17 cellular contexts compared by ENCODE assay signal in genomic region chr7:3003936-3004335, GRCh38. TPM values are rescaled to one million over a fixed set of nuclear protein-coding genes. Genes with fewer than 3 reads are reported as not detected.
DNase-seq lines count a peak whose midpoint lies in the region; ATAC-seq, FAIRE-seq and TF ChIP-seq lines count a peak whose summit lies in the region.
"Had no signal": no experiment of that assay in that cellular context is flagged by ENCODE, and none has a peak within 500 bp of the region (broad histone marks: within the 10 kb centered on the region; RNA-seq: fewer than 3 reads in every experiment).

No MANE protein-coding gene starts in this region.

- ATAC-seq in CD8-positive, alpha-beta T cell, result no peak
- ATAC-seq in activated CD4-positive, CD25-positive, alpha-beta regulatory T cell treated with anti-CD3 and anti-CD28 coated beads, Interleukin-2, amount 50 U/mL, for 24 hours, result no peak

- H2BK15ac ChIP-seq in H1 (ENCODE audit: low read length), result no peak overlapping the region

- no peak for TF ChIP-seq CTCF in CD8-positive, alpha-beta T cell (IDR thresholded peaks at IDR 0.05)
- TF ChIP-seq CTCF in H1 (IDR thresholded peaks at IDR 0.05; ENCODE audit: control extremely low read depth in 1 of 3, insufficient read depth in 1 of 3, low read depth in 1 of 3, low read length in 3 of 3), result no peak
- no peak for TF ChIP-seq CTCF in neural progenitor cell (IDR thresholded peaks at IDR 0.05)

- H3K79me1 ChIP-seq in H1 (ENCODE audit: low read depth, low read length), result no peaks in the 10 kb centered on the region

- H3K23me2 ChIP-seq in H1 (ENCODE audit: low read depth, low read length), result no peaks in the 10 kb centered on the region; the same call in 1 of the 2 replicates

- H3K14ac ChIP-seq in H1 (ENCODE audit: insufficient read length), result no peak overlapping the region

- no peak for TF ChIP-seq EP300 in H1 (IDR thresholded peaks at IDR 0.05; ENCODE audit: borderline replicate concordance in 1 of 2, low read depth in 2 of 2, low read length in 2 of 2)

- H2AK5ac ChIP-seq in H1 (ENCODE audit: low read depth, low read length), result no peak overlapping the region

- intact Hi-C loops in CD8-positive, alpha-beta T cell (cut with DNase I, micrococcal nuclease), result no loop called here

- DNase-seq in activated T-cell treated with anti-CD3 and anti-CD28 coated beads, Interleukin-2, amount 50 U/mL, for 24 hours, result peak; percentile 17
- no peak for DNase-seq in activated T-cell treated with anti-CD3 and anti-CD28 coated beads, Interleukin-2, amount 50 U/mL, for 1 hour
- no peak for DNase-seq in CD8-positive, alpha-beta T cell
- DNase-seq in H1 (ENCODE audit: low read depth in 1 of 2, low spot score in 2 of 2) (no peak), neural progenitor cell (ENCODE audit: low spot score) (no peak), H7 (no peak), NCI-H1048 (lab: John Stamatoyannopoulos, UW) (no peak)
- DNase-seq: COR-L47, DMS153, NCI-H1092 treated with DMSO at 0.1 percent for 48 hours, NCI-H2107, NCI-H2227 treated with DMSO at 0.1 percent for 48 hours had no signal

- no peak overlapping the region for H2BK120ac ChIP-seq in H1 (replicated peaks; ENCODE audit: low read depth, low read length)

- H2BK20ac ChIP-seq in H1 (ENCODE audit: low read length), result 0 out of 2 replicates have a peak overlapping the region, but pooled peaks have one; percentile 44

- H3K4me2 ChIP-seq in H1 (ENCODE audit: insufficient read depth in 1 of 2, low read depth in 2 of 2, low read length in 2 of 2) (no peak overlapping the region), neural progenitor cell (no peak overlapping the region)
- H3K4me2 ChIP-seq: BLaER1 had no signal

- no peak for TF ChIP-seq POLR2A in H1 (IDR thresholded peaks at IDR 0.05; ENCODE audit: control extremely low read depth in 1 of 2, low read depth in 2 of 2, low read length in 2 of 2)

- H3K4me3 ChIP-seq in CD8-positive, alpha-beta T cell (ENCODE audit: low read depth, low read length), result no peak overlapping the region
- H3K4me3 ChIP-seq in H1 (ENCODE audit: extremely low read depth in 1 of 4, insufficient read depth in 2 of 4, low read depth in 3 of 4, low read length in 4 of 4) (no peak overlapping the region), neural progenitor cell (no peak overlapping the region), H7 (ENCODE audit: insufficient read depth, low read depth, low read length) (no peak overlapping the region)
- H3K4me3 ChIP-seq: BLaER1 had no signal

- no peak for TF ChIP-seq RAD21 in H1 (IDR thresholded peaks at IDR 0.05 in 1 of 2, conservative IDR thresholded peaks at IDR 0.05 in 1 of 2; ENCODE audit: low read depth in 2 of 2, low read length in 2 of 2)

- POLR2A ChIA-PET in CD8-positive, alpha-beta T cell (lab: Charles Lee), result no interaction called here
- POLR2A ChIA-PET in H1 (lab: Charles Lee; ENCODE audit: partially characterized antibody), result interaction anchor here (0.6 kb wide), 1 partner anchor 425 kb away, joined by 3 read pairs; no protein-coding TSS in a partner anchor

- no peak overlapping the region for H3K4me3 Mint-ChIP-seq in activated T-cell treated with anti-CD3 and anti-CD28 coated beads, Interleukin-2, amount 50 U/mL, for 24 hours
- H3K4me3 Mint-ChIP-seq in CD8-positive, alpha-beta T cell, result no peak overlapping the region
- peak overlapping the region; percentile 40 for H3K4me3 Mint-ChIP-seq in neural progenitor cell
- H3K4me3 Mint-ChIP-seq: H9 had no signal

- no peak overlapping the region for H3K27ac Mint-ChIP-seq in activated T-cell treated with anti-CD3 and anti-CD28 coated beads, Interleukin-2, amount 50 U/mL, for 24 hours
- peak overlapping the region; percentile 60 for H3K27ac Mint-ChIP-seq in CD8-positive, alpha-beta T cell
- peak overlapping the region; percentile 19 for H3K27ac Mint-ChIP-seq in neural progenitor cell

- no peak overlapping the region for H3K18ac ChIP-seq in H1 (ENCODE audit: extremely low read depth, low read length)

- no peaks in the 10 kb centered on the region for H3K9me3 ChIP-seq in CD8-positive, alpha-beta T cell (ENCODE audit: low read length)
- no peaks in the 10 kb centered on the region for H3K9me3 ChIP-seq in H1 (ENCODE audit: insufficient read depth in 2 of 2, low read depth in 1 of 2, low read length in 1 of 2)
- no peaks in the 10 kb centered on the region for H3K9me3 ChIP-seq in neural progenitor cell (ENCODE audit: low read depth)

- no peak overlapping the region for H4K91ac ChIP-seq in H1 (replicated peaks; ENCODE audit: insufficient read length, low read length)

- H4K20me1 ChIP-seq in H1 (replicated peaks in 1 of 2; ENCODE audit: control insufficient read depth in 1 of 2, insufficient read depth in 2 of 2, low read length in 2 of 2), result no peaks in the 10 kb centered on the region
- H4K20me1 ChIP-seq in neural progenitor cell (ENCODE audit: low read depth), result no peaks in the 10 kb centered on the region
- H4K20me1 ChIP-seq: BLaER1 had no signal

- H3F3A ChIP-seq in neural progenitor cell (ENCODE audit: low read depth), result no peaks in the 10 kb centered on the region

- H3K27ac ChIP-seq in CD8-positive, alpha-beta T cell (ENCODE audit: low read depth, low read length), result no peak overlapping the region
- H3K27ac ChIP-seq in H1 (ENCODE audit: low read depth, low read length) (no peak overlapping the region), neural progenitor cell (no peak overlapping the region)
- H3K27ac ChIP-seq: BLaER1 had no signal

- CTCF ChIA-PET in CD8-positive, alpha-beta T cell (lab: Charles Lee), result interaction anchor here (0.9 to 1.2 kb wide), 3 partner anchors 12 to 16 kb away, joined by 3 read pairs; no protein-coding TSS in a partner anchor
- CTCF ChIA-PET in H1 (lab: Charles Lee; ENCODE audit: partially characterized antibody), result interaction anchor here (1.6 kb wide), 1 partner anchor 80 kb away, joined by 3 read pairs; no protein-coding TSS in a partner anchor

- no peak overlapping the region for H2BK5ac ChIP-seq in H1 (ENCODE audit: low read depth, low read length)

- H3K36me3 ChIP-seq in CD8-positive, alpha-beta T cell (ENCODE audit: insufficient read depth, low read length), result peaks cover 26% of the 10 kb centered on the region
- H3K36me3 ChIP-seq in H1 (ENCODE audit: control insufficient read depth in 2 of 4, insufficient read depth in 4 of 4, low read length in 3 of 4), result no peaks in the 10 kb centered on the region
- H3K36me3 ChIP-seq in neural progenitor cell, result no peaks in the 10 kb centered on the region
- H3K36me3 ChIP-seq in H7 (replicated peaks; ENCODE audit: control insufficient read depth, insufficient read depth, low read length), result no peaks in the 10 kb centered on the region

- H2AFZ ChIP-seq in H1 (ENCODE audit: low read length) (no peak overlapping the region), neural progenitor cell (replicated peaks) (no peak overlapping the region)

- H3K27me3 Mint-ChIP-seq in activated T-cell treated with anti-CD3 and anti-CD28 coated beads, Interleukin-2, amount 50 U/mL, for 24 hours, result no peaks in the 10 kb centered on the region
- H3K27me3 Mint-ChIP-seq in CD8-positive, alpha-beta T cell (ENCODE audit: low read depth), result no peaks in the 10 kb centered on the region
- H3K27me3 Mint-ChIP-seq in neural progenitor cell (ENCODE audit: insufficient read depth, low read depth), result peaks cover 9% of the 10 kb centered on the region

- H3K9ac ChIP-seq in H1 (replicated peaks in 1 of 4; ENCODE audit: extremely low read depth in 1 of 4, low read depth in 3 of 4, low read length in 3 of 4), result no peak overlapping the region
- no peak overlapping the region for H3K9ac ChIP-seq in neural progenitor cell
- H3K9ac ChIP-seq: BLaER1 had no signal

- peaks cover 56% of the 10 kb centered on the region for H3K4me1 Mint-ChIP-seq in activated T-cell treated with anti-CD3 and anti-CD28 coated beads, Interleukin-2, amount 50 U/mL, for 24 hours (ENCODE audit: low read depth)
- peaks cover 64% of the 10 kb centered on the region for H3K4me1 Mint-ChIP-seq in CD8-positive, alpha-beta T cell (ENCODE audit: low read depth)
- peaks cover 16% of the 10 kb centered on the region for H3K4me1 Mint-ChIP-seq in neural progenitor cell

- no peak overlapping the region for H3K4ac ChIP-seq in H1 (replicated peaks; ENCODE audit: insufficient read length, low read depth, low read length)

- no peak overlapping the region for H3K23ac ChIP-seq in H1 (ENCODE audit: insufficient read length)

- no peaks in the 10 kb centered on the region for H3K27me3 ChIP-seq in CD8-positive, alpha-beta T cell (ENCODE audit: insufficient read depth, low read length)
- H3K27me3 ChIP-seq in H1 (replicated peaks in 1 of 4; ENCODE audit: control insufficient read depth in 3 of 4, extremely low read depth in 1 of 4, insufficient read depth in 3 of 4, low read length in 3 of 4) (no peaks in the 10 kb centered on the region), neural progenitor cell (no peaks in the 10 kb centered on the region), H7 (ENCODE audit: control insufficient read depth, insufficient read depth, low read length) (no peaks in the 10 kb centered on the region)
- H3K27me3 ChIP-seq: BLaER1 had no signal

- no peak overlapping the region for H3K56ac ChIP-seq in H1 (replicated peaks; ENCODE audit: insufficient read length, low read depth, low read length)

- peaks cover 14% of the 10 kb centered on the region for H3K4me1 ChIP-seq in CD8-positive, alpha-beta T cell (ENCODE audit: insufficient read depth, low read length)
- H3K4me1 ChIP-seq in H1 (replicated peaks in 1 of 4; ENCODE audit: control insufficient read depth in 3 of 4, insufficient read depth in 4 of 4, low read length in 3 of 4) (no peaks in the 10 kb centered on the region), neural progenitor cell (no peaks in the 10 kb centered on the region)
- H3K4me1 ChIP-seq: BLaER1 had no signal

- 90% methylated on average over 13 of the region's 13 CpGs; no CpG with 5 or more reads in 1 of the 2 experiments for WGBS in H1 (ENCODE audit: extremely low coverage in 1 of 2, insufficient coverage in 1 of 2, insufficient read length in 1 of 2, insufficient replicate concordance in 2 of 2, low coverage in 1 of 2, low lambda C conversion rate in 2 of 2, missing lambda C conversion rate in 1 of 2), 2 experiments

- H3K9me3 Mint-ChIP-seq in activated T-cell treated with anti-CD3 and anti-CD28 coated beads, Interleukin-2, amount 50 U/mL, for 24 hours, result no peaks in the 10 kb centered on the region
- H3K9me3 Mint-ChIP-seq in CD8-positive, alpha-beta T cell, result no peaks in the 10 kb centered on the region
- H3K9me3 Mint-ChIP-seq in neural progenitor cell, result peaks cover 4% of the 10 kb centered on the region
- H3K9me3 Mint-ChIP-seq: H9 had no signal

- H3K36me3 Mint-ChIP-seq in activated T-cell treated with anti-CD3 and anti-CD28 coated beads, Interleukin-2, amount 50 U/mL, for 24 hours (ENCODE audit: low read depth), result peaks cover 76% of the 10 kb centered on the region
- peaks cover 72% of the 10 kb centered on the region for H3K36me3 Mint-ChIP-seq in CD8-positive, alpha-beta T cell
- no peaks in the 10 kb centered on the region for H3K36me3 Mint-ChIP-seq in neural progenitor cell

- no peaks in the 10 kb centered on the region for H3K79me2 ChIP-seq in H1 (ENCODE audit: control insufficient read depth in 1 of 2, insufficient read depth in 2 of 2, low read length in 2 of 2)
- H3K79me2 ChIP-seq in neural progenitor cell (ENCODE audit: low read depth), result no peaks in the 10 kb centered on the region

- H4K8ac ChIP-seq in H1 (ENCODE audit: extremely low read depth, insufficient read depth, low read length), result no peak overlapping the region

- no peak overlapping the region for H4K5ac ChIP-seq in H1 (ENCODE audit: insufficient read length, low read depth, low read length)

- FAIRE-seq in H1 (lab: Jason Lieb, UNC), result no peak
- FAIRE-seq: GM12892 had no signal

- no peak overlapping the region for H2BK12ac ChIP-seq in H1 (ENCODE audit: low read depth, low read length)

RNA-seq across cellular contexts. Expression of gene CARD11, which starts 39.7 kb away (rescaled TPM):
- 100 to 1,000 TPM; 114 to 117 TPM for total RNA-seq in CD8-positive, alpha-beta T cell
- total RNA-seq in H1 (2021; fragmentation: NEBNext Ultra II Directional; extraction: Animal tissue kit (Norgen Biotek cat#: 25700)), result 29.8 and 33.4 TPM in 2 replicates
- 12.6 and 15.1 TPM in 2 replicates for polyA plus RNA-seq in H1 (2011; rRNA removed)
- polyA plus RNA-seq in H1 (2011; cell fraction: cytosol; rRNA removed), result 13.2 TPM
- polyA plus RNA-seq in H1 (2011; cell fraction: nucleus; rRNA removed), result 24.4 TPM
- polyA plus RNA-seq in H1 (2012, experiment 1 of 2), result 14.3 to 24.3 TPM (median 22.7 TPM) in 4 replicates
- polyA plus RNA-seq in H1 (2012, experiment 2 of 2), result 11.5 TPM
- 22.1 TPM for polyA plus RNA-seq in H1 (2013, experiment 1 of 2)
- 21.7 TPM for polyA plus RNA-seq in H1 (2013, experiment 2 of 2)
- polyA minus RNA-seq in H1 (2011; rRNA and poly(A)+ RNA removed), result 18.1 and 21.5 TPM in 2 replicates
- polyA minus RNA-seq in H1 (2011; cell fraction: cytosol; rRNA and poly(A)+ RNA removed), result 9.8 TPM
- polyA minus RNA-seq in H1 (2011; cell fraction: nucleus; rRNA and poly(A)+ RNA removed), result 8.6 TPM
- 0.75 and 0.87 TPM in 2 replicates for total RNA-seq in neural progenitor cell (ENCODE audit: low replicate concordance)
- 21.4 and 32.7 TPM in 2 replicates for total RNA-seq in H7 (2014; rRNA removed; shearing (Covaris generic))
- total RNA-seq: MCF 10A had no signal

Comparison
In these comparisons a context has a peak if more than half of its experiments do, and no peak if none do; other contexts are left out.
1. RNA of gene CARD11, which starts 39.7 kb away (total RNA-seq): 114 to 117 TPM in CD8-positive, alpha-beta T cell, 21.4 to 32.7 TPM in H7 and 29.8 to 33.4 TPM in H1; 0.75 to 0.87 TPM in neural progenitor cell; every median in the first group is over 10 times any median in the second.